In genomic region chr9:15423328-15423985, GRCh38 we compare ENCODE assay signal across 8 cellular contexts. TPM values are rescaled to one million over a fixed set of nuclear protein-coding genes. Genes with fewer than 3 reads are reported as not detected.
DNase-seq lines count a peak whose midpoint lies in the region; ATAC-seq and TF ChIP-seq lines count a peak whose summit lies in the region.

No MANE protein-coding gene starts in this region.

- H3K27me3 Mint-ChIP-seq in MCF 10A (ENCODE audit: insufficient read depth, unreplicated experiment), result no peaks in the 10 kb centered on the region

- TF ChIP-seq POLR2A in lower leg skin (IDR thresholded peaks at IDR 0.05), result no peak

- POLR2A ChIA-PET in MCF 10A (lab: Yijun Ruan, JAX), result interaction anchor here (0.6 to 4.5 kb wide), 11 partner anchors 8 to 234 kb away, joined by 3 to 48 read pairs (median 3); partner anchors contain the start of genes CCDC171, PSIP1 and TTC39B

- H3K36me3 Mint-ChIP-seq in MCF 10A (ENCODE audit: insufficient read depth, unreplicated experiment), result peaks cover 40% of the 10 kb centered on the region

- BruUV-seq in MCF 10A (replicated peaks; lab: Mats Ljungman, UMichigan), result no TSS peak

- peak; percentile 24 for DNase-seq in SIG-M5 treated with dmso at 0.1 percent for 504 hours (lab: John Stamatoyannopoulos, UW; ENCODE audit: unreplicated experiment)
- DNase-seq in SIG-M5 (lab: John Stamatoyannopoulos, UW), result no peak
- peak; percentile 12 for DNase-seq in NCI-H345 (lab: John Stamatoyannopoulos, UW)
- peak; percentile 22 for DNase-seq in MCF 10A (ENCODE audit: unreplicated experiment)
- DNase-seq in lower leg skin (ENCODE audit: low spot score in 2 of 2), result no peak
- DNase-seq in upper lobe of right lung, result no peak
- DNase-seq in activated CD4-positive, CD25-positive, alpha-beta regulatory T cell (lab: John Stamatoyannopoulos, UW), result no peak

- H3K27ac ChIP-seq in upper lobe of right lung, result peak overlapping the region; percentile 96

- no peaks in the 10 kb centered on the region for H3K27me3 ChIP-seq in upper lobe of right lung

- WGBS in lower leg skin, 2 donors, result 1 to 2% methylated on average over 16 of the region's 16 CpGs

- no peaks in the 10 kb centered on the region for H3K9me3 ChIP-seq in upper lobe of right lung

- H3K4me1 ChIP-seq in upper lobe of right lung, result peaks cover 19% of the 10 kb centered on the region

- peaks cover 21% of the 10 kb centered on the region for H3K4me1 Mint-ChIP-seq in MCF 10A (ENCODE audit: insufficient read depth, unreplicated experiment)

- TF ChIP-seq CTCF in MCF 10A (IDR thresholded peaks at IDR 0.05; ENCODE audit: unreplicated experiment), result peak; percentile 12
- TF ChIP-seq CTCF in lower leg skin (IDR thresholded peaks at IDR 0.05), result no peak
- no peak for TF ChIP-seq CTCF in upper lobe of right lung (IDR thresholded peaks at IDR 0.05)

- H3K36me3 ChIP-seq in upper lobe of right lung, result peaks cover 26% of the 10 kb centered on the region

- CTCF ChIA-PET in MCF 10A (lab: Yijun Ruan, JAX), result interaction anchor here (0.6 to 2.0 kb wide), 13 partner anchors 10 to 320 kb away, joined by 3 to 8 read pairs (median 5); partner anchors contain the start of genes CCDC171 and TTC39B

- ATAC-seq in upper lobe of right lung (no peak), GM19324 (IDR thresholded peaks at IDR 0.05; ENCODE audit: low FRiP score, unreplicated experiment) (no peak)

- H3K9me3 Mint-ChIP-seq in MCF 10A (ENCODE audit: unreplicated experiment), result no peaks in the 10 kb centered on the region

- intact Hi-C loops in MCF 10A (cut with micrococcal nuclease) (loop anchor here (2.0 kb wide), 1 partner anchor 183 kb away; no protein-coding TSS in a partner anchor), lower leg skin (cut with DNase I; ENCODE audit: low total_unique reads) (loop anchor here (10.0 kb wide), 1 partner anchor 119 kb away; the partner anchor contains the start of gene TTC39B), upper lobe of right lung (cut with DNase I) (no loop called here)

- peak overlapping the region; percentile 79 for H3K4me3 Mint-ChIP-seq in MCF 10A (ENCODE audit: unreplicated experiment)

- H3K27ac Mint-ChIP-seq in MCF 10A (ENCODE audit: low read depth, unreplicated experiment), result peak overlapping the region; percentile 84

- H3K4me3 ChIP-seq in lower leg skin (ENCODE audit: low read depth, poor library complexity, severe bottlenecking), result peak overlapping the region; percentile 98
- H3K4me3 ChIP-seq in upper lobe of right lung, result peak overlapping the region; percentile 76

RNA-seq across cellular contexts. Expression of gene SNAPC3, which starts 0.8 kb away (rescaled TPM):
- total RNA-seq in MCF 10A (2022) (20.7 and 21.9 TPM in 2 replicates), lower leg skin (10 to 100 TPM; 15.1 to 20.2 (median 16.9) TPM), upper lobe of right lung (31.3 TPM)

Comparison
In these comparisons a context has a peak if more than half of its experiments do, and no peak if none do; other contexts are left out.
1. DNase-seq: peak in SIG-M5 treated with dmso at 0.1 percent for 504 hours (single experiment), NCI-H345 (single experiment) and MCF 10A (single experiment); none in SIG-M5 (single experiment), lower leg skin (0 of 2), upper lobe of right lung (single experiment) and activated CD4-positive, CD25-positive, alpha-beta regulatory T cell (0 of 4).